ENCODE assay signal across 1 cellular context in genomic region chr1:54109131-54110105, GRCh38.
TF ChIP-seq lines count a peak whose summit lies in the region.

No MANE protein-coding gene starts in this region.

TF ChIP-seq in WTC11, 78 proteins besides CTCF, POLR2A, EP300 and RAD21 (continued from another document):
- TF ChIP-seq ZNF317 (CRISPR knock-in tag; IDR thresholded peaks at IDR 0.05; ENCODE audit: borderline replicate concordance, low read depth) (no peak), GRHL2 (CRISPR knock-in tag; IDR thresholded peaks at IDR 0.05; ENCODE audit: insufficient replicate concordance, severe bottlenecking) (no peak), ZNF671 (CRISPR knock-in tag; IDR thresholded peaks at IDR 0.05) (no peak), IRF2 (CRISPR knock-in tag; IDR thresholded peaks at IDR 0.05; ENCODE audit: borderline replicate concordance, low read depth) (no peak), SP1 (CRISPR knock-in tag; conservative IDR thresholded peaks at IDR 0.05) (no peak)
